Comparison of ENCODE assay signal across 8 cellular contexts in genomic region chr11:67356867-67357561, GRCh38. TPM values are rescaled to one million over a fixed set of nuclear protein-coding genes. Genes with fewer than 3 reads are reported as not detected.
DNase-seq lines count a peak whose midpoint lies in the region; ATAC-seq, FAIRE-seq and TF ChIP-seq lines count a peak whose summit lies in the region.

No MANE protein-coding gene starts in this region.

- H3K4me1 ChIP-seq in body of pancreas = peaks cover 51% of the 10 kb centered on the region
- H3K4me1 ChIP-seq in small intestine (ENCODE audit: control insufficient read depth in 2 of 2, insufficient read depth in 1 of 2, low read depth in 1 of 2, low read length in 1 of 2) = peaks cover 4 to 5% of the 10 kb centered on the region in 2 donors

- TF ChIP-seq CTCF in body of pancreas (IDR thresholded peaks at IDR 0.05) = peak; percentile 84 to 98 (median 94)

- peak; percentile 36 for ATAC-seq in body of pancreas
- ATAC-seq in HG03342 (IDR thresholded peaks at IDR 0.05; ENCODE audit: unreplicated experiment) = no peak

- intact Hi-C loops in body of pancreas (cut with DNase I) = no loop called here

- H3K4me3 ChIP-seq in body of pancreas = no peak overlapping the region
- peak overlapping the region in 1 of 2 donors; percentile 27 for H3K4me3 ChIP-seq in small intestine (ENCODE audit: low read depth in 1 of 2, low read length in 2 of 2)

- 0 to 26% methylated on average over 1 to 3 of the region's 3 CpGs for WGBS in body of pancreas, 2 donors
- WGBS in small intestine, 3 donors = 27 to 39% (median 33%) methylated on average over 3 of the region's 3 CpGs

- no peaks in the 10 kb centered on the region for H3K36me3 ChIP-seq in body of pancreas (replicated peaks in 1 of 2; ENCODE audit: insufficient read depth in 1 of 2, low read depth in 2 of 2)
- no peaks in the 10 kb centered on the region for H3K36me3 ChIP-seq in small intestine (ENCODE audit: control insufficient read depth in 2 of 2, insufficient read depth in 2 of 2, low read length in 2 of 2)

- FAIRE-seq in small intestine (lab: Jason Lieb, UNC) = no peak

- peak in 1 of 3 donors; percentile 36 for TF ChIP-seq POLR2A in body of pancreas (IDR thresholded peaks at IDR 0.05)

- H3K27ac ChIP-seq in body of pancreas (peak overlapping the region in 3 of 4 donors; percentile 98 to 100 (median 99)), small intestine (ENCODE audit: low read depth in 1 of 2, low read length in 1 of 2) (peak overlapping the region; percentile 92 to 99)

- no peaks in the 10 kb centered on the region for H3K27me3 ChIP-seq in body of pancreas
- H3K27me3 ChIP-seq in small intestine (ENCODE audit: control insufficient read depth in 2 of 2, insufficient read depth in 2 of 2, low read length in 2 of 2) = no peaks in the 10 kb centered on the region

- H3K9me3 ChIP-seq in body of pancreas = no peaks in the 10 kb centered on the region
- no peaks in the 10 kb centered on the region for H3K9me3 ChIP-seq in small intestine (ENCODE audit: control insufficient read depth, low read depth)

- DNase-seq in NCI-H1436 (lab: John Stamatoyannopoulos, UW) (peak; percentile 48), NCI-H1436 treated with DMSO at 0.1 percent for 48 hours (lab: John Stamatoyannopoulos, UW) (no peak), NCI-H1694 treated with DMSO at 0.1 percent for 48 hours (lab: John Stamatoyannopoulos, UW) (peak; percentile 60), T1000 (lab: John Stamatoyannopoulos, UW) (peak; percentile 53), body of pancreas (peak; percentile 74 to 80 (median 76)), iPS-NIHi11 (ENCODE audit: low spot score) (peak; percentile 82), small intestine (peak; percentile 88)

RNA-seq across cellular contexts. Expression of gene POLD4, which starts 3.7 kb away (rescaled TPM):
- total RNA-seq in body of pancreas = 100 to 1,000 TPM in 1 of 2 donors, 10 to 100 TPM in 1; 82.1 to 103 TPM
- 100 to 1,000 TPM; 153 to 492 (median 467) TPM for polyA plus RNA-seq in small intestine

RNA-seq across cellular contexts. Expression of gene CLCF1, which starts 16.4 kb away (rescaled TPM):
- 10 to 100 TPM in 1 of 2 donors, 1 to 10 TPM in 1; 2.3 to 14.5 TPM for total RNA-seq in body of pancreas
- 1 to 10 TPM in 2 of 3 donors, not detected in 1; 1.4 to 3.0 TPM for polyA plus RNA-seq in small intestine

RNA-seq across cellular contexts. Expression of gene RAD9A, which starts 34.8 kb away (rescaled TPM):
- total RNA-seq in body of pancreas = 10 to 100 TPM; 22.6 to 49.4 TPM
- polyA plus RNA-seq in small intestine = 10 to 100 TPM; 19.5 to 88.3 (median 58.6) TPM

RNA-seq across cellular contexts. Expression of gene PPP1CA, which starts 44.6 kb away (rescaled TPM):
- 100 to 1,000 TPM in 1 of 2 donors, 10 to 100 TPM in 1; 81.1 to 104 TPM for total RNA-seq in body of pancreas
- polyA plus RNA-seq in small intestine = 100 to 1,000 TPM; 165 to 211 (median 210) TPM

RNA-seq across cellular contexts. Expression of gene TBC1D10C, which starts 46.9 kb away (rescaled TPM):
- 1 to 10 TPM; 1.6 to 4.3 TPM for total RNA-seq in body of pancreas
- polyA plus RNA-seq in small intestine = 10 to 100 TPM in 1 of 3 donors, 1 to 10 TPM in 2; 2.5 to 18.1 (median 4.4) TPM
